In the genomic region with DNA sequence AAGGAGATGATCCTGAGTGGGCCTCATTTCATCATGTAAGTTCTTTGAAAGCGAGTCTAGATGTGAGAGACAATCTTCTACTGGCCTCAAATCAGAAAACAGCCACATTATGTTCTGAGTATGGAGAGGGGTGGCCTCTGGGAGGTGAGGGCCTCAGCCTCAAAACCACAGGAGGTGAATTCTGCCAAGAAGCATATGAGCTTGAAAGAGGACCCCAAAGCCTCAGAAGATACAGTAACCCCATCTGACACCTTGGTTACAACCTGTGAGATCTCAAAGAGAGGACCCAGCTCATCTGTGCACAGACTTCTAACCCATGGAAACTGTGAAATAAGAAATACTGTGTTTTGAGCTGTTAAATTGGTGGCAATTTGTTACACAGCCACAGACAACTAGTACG, we compare ENCODE assay signal across 23 cellular contexts.
DNase-seq lines count a peak whose midpoint lies in the region; ATAC-seq, FAIRE-seq and TF ChIP-seq lines count a peak whose summit lies in the region.
"Had no signal": no experiment of that assay in that cellular context is flagged by ENCODE, and none has a peak within 500 bp of the region (broad histone marks: within the 10 kb centered on the region; RNA-seq: fewer than 3 reads in every experiment).

No MANE protein-coding gene starts in this region.

- H3K9me3 ChIP-seq in PC-3 (ENCODE audit: low read length): no peaks in the 10 kb centered on the region
- H3K9me3 ChIP-seq: Caco-2 had no signal

- no peaks in the 10 kb centered on the region for H3K27me3 ChIP-seq in PC-3 (ENCODE audit: low read length)

- TF ChIP-seq CTCF in activated CD8-positive, alpha-beta T cell treated with anti-CD3 and anti-CD28 coated beads for 36 hours (IDR thresholded peaks at IDR 0.05): no peak
- no peak for TF ChIP-seq CTCF in PC-3 (conservative IDR thresholded peaks at IDR 0.05; ENCODE audit: low read depth, low read length)
- no peak for TF ChIP-seq CTCF in coronary artery (IDR thresholded peaks at IDR 0.05)

- H3K27ac ChIP-seq in PC-3 (ENCODE audit: low read length) (no peak overlapping the region), coronary artery (no peak overlapping the region)
- H3K27ac ChIP-seq: PC-9, RWPE1 had no signal

- no peaks in the 10 kb centered on the region for H3K9me2 ChIP-seq in PC-3 (replicated peaks; ENCODE audit: low read length)

- CTCF ChIA-PET in activated CD4-positive, alpha-beta memory T cell treated with anti-CD3 and anti-CD28 coated beads for 36 hours (lab: Charles Lee): interaction anchor here (0.9 to 1.4 kb wide), 2 partner anchors 9 to 70 kb away, joined by 3 to 5 read pairs; no protein-coding TSS in a partner anchor
- CTCF ChIA-PET in activated CD4-positive, alpha-beta memory T cell treated with anti-CD3 and anti-CD28 coated beads, Interleukin-2, amount 10 ng/mL, durations not matched to agents 7 days and 5 days (lab: Charles Lee): no interaction called here
- CTCF ChIA-PET in activated CD8-positive, alpha-beta T cell treated with anti-CD3 and anti-CD28 coated beads for 36 hours (lab: Charles Lee): interaction anchor here (1.0 kb wide), 1 partner anchor 45 kb away, joined by 5 read pairs; no protein-coding TSS in a partner anchor
- CTCF ChIA-PET in PC-3 (lab: Charles Lee): no interaction called here

- no TSS peak for BruUV-seq in PC-3 (replicated peaks; lab: Mats Ljungman, UMichigan)

- H3K36me3 ChIP-seq in PC-3 (ENCODE audit: low read depth, low read length): no peaks in the 10 kb centered on the region

- no peak overlapping the region for H3K4me2 ChIP-seq in PC-3 (ENCODE audit: low read length)
- H3K4me2 ChIP-seq: GM23338, PC-9 had no signal

- no peak overlapping the region for H3K9ac ChIP-seq in PC-3 (ENCODE audit: low read length)

- peaks cover 5% of the 10 kb centered on the region for H3K9me3 Mint-ChIP-seq in activated CD4-positive, alpha-beta memory T cell treated with anti-CD3 and anti-CD28 coated beads for 36 hours
- no peaks in the 10 kb centered on the region for H3K9me3 Mint-ChIP-seq in activated CD4-positive, alpha-beta memory T cell treated with anti-CD3 and anti-CD28 coated beads, Interleukin-2, amount 10 ng/mL, durations not matched to agents 7 days and 5 days
- H3K9me3 Mint-ChIP-seq in activated CD8-positive, alpha-beta T cell treated with anti-CD3 and anti-CD28 coated beads for 36 hours: no peaks in the 10 kb centered on the region
- H3K9me3 Mint-ChIP-seq in immature natural killer cell: no peaks in the 10 kb centered on the region
- H3K9me3 Mint-ChIP-seq: GM23338 had no signal

- no peaks in the 10 kb centered on the region for H4K20me1 ChIP-seq in PC-3 (ENCODE audit: low read length)

- H3K4me1 ChIP-seq in PC-3 (ENCODE audit: insufficient read depth, low read length): no peaks in the 10 kb centered on the region
- H3K4me1 ChIP-seq: Caco-2 had no signal

- H3K4me3 ChIP-seq in PC-3 (ENCODE audit: low read length): no peak overlapping the region
- no peak overlapping the region for H3K4me3 ChIP-seq in coronary artery
- H3K4me3 ChIP-seq: GM23338, PC-9 had no signal

- POLR2A ChIA-PET in activated CD4-positive, alpha-beta memory T cell treated with anti-CD3 and anti-CD28 coated beads for 36 hours (lab: Charles Lee): no interaction called here
- POLR2A ChIA-PET in activated CD4-positive, alpha-beta memory T cell treated with anti-CD3 and anti-CD28 coated beads, Interleukin-2, amount 10 ng/mL, durations not matched to agents 7 days and 5 days (lab: Charles Lee): no interaction called here
- POLR2A ChIA-PET in activated CD8-positive, alpha-beta T cell treated with anti-CD3 and anti-CD28 coated beads for 36 hours (lab: Charles Lee): interaction anchor here (1.4 kb wide), 1 partner anchor 40 kb away, joined by 3 read pairs; no protein-coding TSS in a partner anchor
- POLR2A ChIA-PET in PC-3 (lab: Charles Lee; ENCODE audit: unreplicated experiment): no interaction called here

- H3F3A ChIP-seq in PC-3 (ENCODE audit: low read length, unreplicated experiment): no peaks in the 10 kb centered on the region

- no peak for FAIRE-seq in GM19239 (lab: Jason Lieb, UNC)
- FAIRE-seq: GM12891, GM18507, HepG2 had no signal

- H3K27ac Mint-ChIP-seq in activated CD4-positive, alpha-beta memory T cell treated with anti-CD3 and anti-CD28 coated beads for 36 hours: peak overlapping the region; percentile 53
- no peak overlapping the region for H3K27ac Mint-ChIP-seq in activated CD4-positive, alpha-beta memory T cell treated with anti-CD3 and anti-CD28 coated beads, Interleukin-2, amount 10 ng/mL, durations not matched to agents 7 days and 5 days
- H3K27ac Mint-ChIP-seq in activated CD8-positive, alpha-beta T cell treated with anti-CD3 and anti-CD28 coated beads for 36 hours: peak overlapping the region; percentile 19
- H3K27ac Mint-ChIP-seq in immature natural killer cell: peak overlapping the region; percentile 45 to 92 (median 74)
- H3K27ac Mint-ChIP-seq: GM23338 had no signal

- no peaks in the 10 kb centered on the region for H3K79me2 ChIP-seq in PC-3 (ENCODE audit: low read length)

- ATAC-seq in activated CD8-positive, alpha-beta T cell treated with anti-CD3 and anti-CD28 coated beads for 36 hours: peak; percentile 55
- no peak for ATAC-seq in left colon
- no peak for ATAC-seq in PC-3
- ATAC-seq: GM23338, HepG2 had no signal

- H3K4me1 Mint-ChIP-seq in activated CD4-positive, alpha-beta memory T cell treated with anti-CD3 and anti-CD28 coated beads for 36 hours (ENCODE audit: low read depth): peaks cover 62% of the 10 kb centered on the region
- H3K4me1 Mint-ChIP-seq in activated CD4-positive, alpha-beta memory T cell treated with anti-CD3 and anti-CD28 coated beads, Interleukin-2, amount 10 ng/mL, durations not matched to agents 7 days and 5 days: peaks cover 15% of the 10 kb centered on the region
- peaks cover 69% of the 10 kb centered on the region for H3K4me1 Mint-ChIP-seq in activated CD8-positive, alpha-beta T cell treated with anti-CD3 and anti-CD28 coated beads for 36 hours (ENCODE audit: low read depth)
- H3K4me1 Mint-ChIP-seq in immature natural killer cell: peaks cover 66 to 93% of the 10 kb centered on the region in 2 donors
- H3K4me1 Mint-ChIP-seq: GM23338 had no signal

- no peak overlapping the region for H3K4me3 Mint-ChIP-seq in activated CD4-positive, alpha-beta memory T cell treated with anti-CD3 and anti-CD28 coated beads for 36 hours
- H3K4me3 Mint-ChIP-seq in activated CD4-positive, alpha-beta memory T cell treated with anti-CD3 and anti-CD28 coated beads, Interleukin-2, amount 10 ng/mL, durations not matched to agents 7 days and 5 days: no peak overlapping the region
- H3K4me3 Mint-ChIP-seq in activated CD8-positive, alpha-beta T cell treated with anti-CD3 and anti-CD28 coated beads for 36 hours: no peak overlapping the region
- peak overlapping the region; percentile 22 to 60 (median 52) for H3K4me3 Mint-ChIP-seq in immature natural killer cell
- H3K4me3 Mint-ChIP-seq: GM23338 had no signal

- DNase-seq in activated CD4-positive, alpha-beta memory T cell treated with anti-CD3 and anti-CD28 coated beads for 36 hours: no peak
- no peak for DNase-seq in activated CD4-positive, alpha-beta memory T cell treated with anti-CD3 and anti-CD28 coated beads, Interleukin-2, amount 10 ng/mL, durations not matched to agents 7 days and 5 days
- peak; percentile 26 for DNase-seq in activated CD8-positive, alpha-beta T cell treated with anti-CD3 and anti-CD28 coated beads for 36 hours
- DNase-seq in immature natural killer cell: peak; percentile 51 to 61 (median 52)
- no peak for DNase-seq in left colon
- DNase-seq in GM19239 (ENCODE audit: insufficient read length, low spot score): no peak
- no peak for DNase-seq in PC-3
- no peak for DNase-seq in coronary artery (ENCODE audit: low spot score)
- DNase-seq: 8988T, Caco-2, DMS153, KG1, MV-4-11, NCI-H187 treated with DMSO at 0.1 percent for 48 hours, NCI-H345, NCI-H524 treated with DMSO at 0.1 percent for 48 hours, PC-9, SIG-M5 had no signal

- no peaks in the 10 kb centered on the region for H3K27me3 Mint-ChIP-seq in activated CD4-positive, alpha-beta memory T cell treated with anti-CD3 and anti-CD28 coated beads for 36 hours
- no peaks in the 10 kb centered on the region for H3K27me3 Mint-ChIP-seq in activated CD4-positive, alpha-beta memory T cell treated with anti-CD3 and anti-CD28 coated beads, Interleukin-2, amount 10 ng/mL, durations not matched to agents 7 days and 5 days
- H3K27me3 Mint-ChIP-seq in activated CD8-positive, alpha-beta T cell treated with anti-CD3 and anti-CD28 coated beads for 36 hours: no peaks in the 10 kb centered on the region
- H3K27me3 Mint-ChIP-seq in immature natural killer cell (ENCODE audit: low read depth in 3 of 3): peaks cover 0 to 3% (median 1%) of the 10 kb centered on the region in 3 donors

- peaks cover 3% of the 10 kb centered on the region for H3K36me3 Mint-ChIP-seq in activated CD4-positive, alpha-beta memory T cell treated with anti-CD3 and anti-CD28 coated beads for 36 hours
- peaks cover 36% of the 10 kb centered on the region for H3K36me3 Mint-ChIP-seq in activated CD4-positive, alpha-beta memory T cell treated with anti-CD3 and anti-CD28 coated beads, Interleukin-2, amount 10 ng/mL, durations not matched to agents 7 days and 5 days (ENCODE audit: low read depth)
- H3K36me3 Mint-ChIP-seq in activated CD8-positive, alpha-beta T cell treated with anti-CD3 and anti-CD28 coated beads for 36 hours (ENCODE audit: low read depth): peaks cover 20% of the 10 kb centered on the region
- peaks cover 0 to 7% (median 0%) of the 10 kb centered on the region in 3 donors for H3K36me3 Mint-ChIP-seq in immature natural killer cell

- no peak overlapping the region for H2AFZ ChIP-seq in PC-3 (ENCODE audit: low read length)
- H2AFZ ChIP-seq: GM23338, PC-9 had no signal

- intact Hi-C loops in activated CD4-positive, alpha-beta memory T cell treated with anti-CD3 and anti-CD28 coated beads for 36 hours (cut with micrococcal nuclease): no loop called here
- intact Hi-C loops in activated CD8-positive, alpha-beta T cell treated with anti-CD3 and anti-CD28 coated beads for 36 hours (cut with micrococcal nuclease): no loop called here
- intact Hi-C loops in left colon (cut with DNase I, micrococcal nuclease): no loop called here
- intact Hi-C loops in PC-3 (cut with micrococcal nuclease): no loop called here

Comparison
In these comparisons a context has a peak if more than half of its experiments do, and no peak if none do; other contexts are left out.
1. CTCF ChIA-PET loops: an anchor here in activated CD4-positive, alpha-beta memory T cell treated with anti-CD3 and anti-CD28 coated beads for 36 hours (0.9 to 1.4 kb wide) and activated CD8-positive, alpha-beta T cell treated with anti-CD3 and anti-CD28 coated beads for 36 hours (1.0 kb wide); none called in activated CD4-positive, alpha-beta memory T cell treated with anti-CD3 and anti-CD28 coated beads, Interleukin-2, amount 10 ng/mL, durations not matched to agents 7 days and 5 days and PC-3.
2. DNase-seq: peak in activated CD8-positive, alpha-beta T cell treated with anti-CD3 and anti-CD28 coated beads for 36 hours (single experiment) and immature natural killer cell (3 of 3); none in activated CD4-positive, alpha-beta memory T cell treated with anti-CD3 and anti-CD28 coated beads for 36 hours (single experiment), activated CD4-positive, alpha-beta memory T cell treated with anti-CD3 and anti-CD28 coated beads, Interleukin-2, amount 10 ng/mL, durations not matched to agents 7 days and 5 days (single experiment), left colon (0 of 2), GM19239 (single experiment), PC-3 (single experiment) and coronary artery (single experiment).
3. H3K4me3 Mint-ChIP-seq: peak in immature natural killer cell (5 of 5); none in activated CD4-positive, alpha-beta memory T cell treated with anti-CD3 and anti-CD28 coated beads for 36 hours (single experiment), activated CD4-positive, alpha-beta memory T cell treated with anti-CD3 and anti-CD28 coated beads, Interleukin-2, amount 10 ng/mL, durations not matched to agents 7 days and 5 days (single experiment) and activated CD8-positive, alpha-beta T cell treated with anti-CD3 and anti-CD28 coated beads for 36 hours (single experiment).